30 cellular contexts compared by ENCODE assay signal in the genomic region with DNA sequence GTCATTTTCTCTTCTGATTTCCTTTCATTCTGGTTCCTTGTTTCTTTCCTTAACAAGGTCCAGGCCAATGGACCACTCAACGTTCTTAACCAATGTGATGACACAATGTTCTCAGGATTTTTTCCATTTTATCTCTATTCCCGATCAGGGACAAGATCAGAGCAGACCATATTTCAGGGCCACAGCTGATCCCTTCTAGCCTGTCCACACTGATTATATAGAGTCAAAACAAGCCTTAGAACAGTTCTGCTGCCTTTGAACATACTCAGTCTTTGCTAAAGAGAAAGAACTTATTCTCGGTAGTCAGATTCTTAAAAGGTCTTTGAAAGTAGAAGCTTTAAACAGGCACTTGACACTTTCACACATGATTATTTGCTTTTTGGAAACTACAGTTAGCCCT.
"Had no signal": no experiment of that assay in that cellular context is flagged by ENCODE, and none has a peak within 500 bp of the region (broad histone marks: within the 10 kb centered on the region; RNA-seq: fewer than 3 reads in every experiment).

No MANE protein-coding gene starts in this region.

- H3K27ac ChIP-seq: KMS-11, Peyer's patch, SJSA1, SK-N-MC had no signal

- H3K4me1 ChIP-seq: Peyer's patch had no signal

- DNase-seq: Karpas-422, KBM-7, MM.1S, MV-4-11, NCI-H1092, NCI-H1105, NCI-H1417 treated with DMSO at 0.1 percent for 48 hours, NCI-H1436 treated with DMSO at 0.1 percent for 48 hours, NCI-H1694 treated with DMSO at 0.1 percent for 48 hours, NCI-H1930, NCI-H2029 treated with DMSO at 0.1 percent for 48 hours, NCI-H2081 treated with DMSO at 0.1 percent for 48 hours, NCI-H2107, NCI-H2171, NCI-H226, NCI-H446 treated with DMSO at 0.1 percent for 48 hours, NCI-H510A, NCI-H526, NCI-H69, NCI-H748 treated with DMSO at 0.1 percent for 48 hours, NCI-H82, PC-3, Peyer's patch, Right ventricle myocardium superior, RPMI8226, SHP77 treated with DMSO at 0.1 percent for 48 hours, T-cell had no signal

- H3K4me3 ChIP-seq: Peyer's patch, SJSA1, SK-N-MC had no signal

- ATAC-seq: PC-3, T-cell had no signal

- H3K9ac ChIP-seq: KMS-11 had no signal

- H3K9me3 ChIP-seq: Peyer's patch, SJSA1 had no signal

- H3K27me3 ChIP-seq: Peyer's patch, SJSA1 had no signal

- H3K36me3 ChIP-seq: Peyer's patch, SJSA1 had no signal

- H3K4me2 ChIP-seq: KMS-11 had no signal
